ENCODE assay signal across 11 cellular contexts in the genomic region with DNA sequence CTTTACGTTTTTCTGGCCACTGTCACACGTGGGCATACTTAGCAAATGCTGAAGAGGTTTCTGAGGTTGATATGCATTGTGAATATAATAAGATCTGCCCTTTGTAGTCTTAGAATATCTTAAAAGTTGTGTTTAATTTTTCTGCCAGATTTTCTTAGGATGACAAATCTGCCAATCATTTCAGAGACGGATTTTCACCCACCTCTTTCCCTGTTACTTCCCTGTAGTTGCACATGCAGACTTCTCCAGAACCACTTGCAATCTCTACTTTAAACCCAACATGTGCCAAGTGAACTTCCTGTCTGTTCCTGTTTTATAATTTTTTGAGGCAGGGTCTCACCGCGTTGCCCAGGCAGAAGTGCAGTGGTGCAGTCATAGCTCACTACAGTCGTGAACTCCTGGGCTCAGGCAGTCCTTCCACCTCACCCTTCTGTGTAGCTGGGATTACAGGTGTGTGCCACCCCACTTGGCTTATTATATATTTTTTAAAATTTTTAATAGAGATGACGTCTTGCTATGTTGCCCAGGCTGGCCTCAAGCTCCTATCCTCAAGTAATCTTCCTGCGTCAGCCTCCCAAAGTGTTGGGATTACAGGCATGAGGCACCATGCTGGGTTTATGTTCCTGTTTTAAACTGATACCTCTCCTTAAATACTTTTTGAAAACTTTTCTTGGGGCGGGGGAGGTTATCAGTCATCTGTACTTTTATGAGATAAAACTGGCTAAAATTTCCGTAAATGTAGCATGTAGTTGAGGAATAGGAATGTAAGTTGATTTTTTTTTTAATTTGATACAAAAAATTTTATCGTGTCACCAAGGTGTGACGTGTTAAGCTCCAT. TPM values are rescaled to one million over a fixed set of nuclear protein-coding genes. Genes with fewer than 3 reads are reported as not detected.
DNase-seq lines count a peak whose midpoint lies in the region; ATAC-seq and TF ChIP-seq lines count a peak whose summit lies in the region.
"Had no signal": no experiment of that assay in that cellular context is flagged by ENCODE, and none has a peak within 500 bp of the region (broad histone marks: within the 10 kb centered on the region; RNA-seq: fewer than 3 reads in every experiment).

No MANE protein-coding gene starts in this region.

- H3K27me3 Mint-ChIP-seq in CD8-positive, alpha-beta memory T cell, result peaks cover 0 to 2% of the 10 kb centered on the region in 2 donors
- H3K27me3 Mint-ChIP-seq in effector memory CD8-positive, alpha-beta T cell, result no peaks in the 10 kb centered on the region

- H3K9me3 Mint-ChIP-seq in CD8-positive, alpha-beta memory T cell, result no peaks in the 10 kb centered on the region
- H3K9me3 Mint-ChIP-seq in effector memory CD8-positive, alpha-beta T cell, result no peaks in the 10 kb centered on the region

- H2AFZ ChIP-seq in neuron (ENCODE audit: low read depth, low read length), result no peak overlapping the region

- CTCF ChIA-PET in CD8-positive, alpha-beta memory T cell (lab: Charles Lee), result interaction anchor here (0.9 kb wide), 1 partner anchor 9 kb away, joined by 3 read pairs; no protein-coding TSS in a partner anchor

- 89 to 92% (median 90%) methylated on average over 12 of the region's 12 CpGs for WGBS in heart left ventricle, 4 donors

- TF ChIP-seq CTCF in heart left ventricle (IDR thresholded peaks at IDR 0.05), result no peak

- no peak overlapping the region for H3K27ac ChIP-seq in CD8-positive, alpha-beta memory T cell (ENCODE audit: low read depth, low read length)
- peak overlapping the region; percentile 89 for H3K27ac ChIP-seq in KOPT-K1 (ENCODE audit: low read depth, low read length, poor library complexity, severe bottlenecking)
- H3K27ac ChIP-seq in heart left ventricle, result peak overlapping the region in 2 of 12 donors; percentile 10 to 40

- DNase-seq in CD8-positive, alpha-beta memory T cell, result no peak
- DNase-seq in effector memory CD8-positive, alpha-beta T cell, result no peak
- DNase-seq in heart left ventricle (no peak), NCI-H2196 (lab: John Stamatoyannopoulos, UW; ENCODE audit: unreplicated experiment) (no peak), OCI-M1 (lab: John Stamatoyannopoulos, UW) (no peak)
- DNase-seq: activated CD4-positive, alpha-beta T cell treated with anti-CD3 and anti-CD28 coated beads, Interleukin-2, amount 50 U/mL, for 1 hour; aorta; NCI-H1930; stimulated activated CD4-positive, alpha-beta T cell treated with anti-CD3 and anti-CD28 coated beads, Interleukin-15, amount 100 ng/mL, for 24 hours had no signal

- ATAC-seq in effector memory CD8-positive, alpha-beta T cell (replicated peaks), result no peak
- no peak for ATAC-seq in heart left ventricle

- intact Hi-C loops in heart left ventricle (cut with DNase I), result loop anchor here in 9 of 10 donors (5.0 to 10.0 kb wide), 7 partner anchors 36 to 71 kb away; no protein-coding TSS in a partner anchor

- H3K4me1 Mint-ChIP-seq in CD8-positive, alpha-beta memory T cell, result peaks cover 66 to 71% (median 70%) of the 10 kb centered on the region in 3 donors
- peaks cover 44 to 57% of the 10 kb centered on the region in 2 donors for H3K4me1 Mint-ChIP-seq in effector memory CD8-positive, alpha-beta T cell (ENCODE audit: low read depth in 2 of 2)

- POLR2A ChIA-PET in CD8-positive, alpha-beta memory T cell (lab: Charles Lee), result interaction anchor here (3.7 kb wide), 1 partner anchor 11 kb away, joined by 19 read pairs; no protein-coding TSS in a partner anchor

- no peaks in the 10 kb centered on the region for H3K9me3 ChIP-seq in CD8-positive, alpha-beta memory T cell (ENCODE audit: low read length)
- no peaks in the 10 kb centered on the region for H3K9me3 ChIP-seq in KOPT-K1 (ENCODE audit: insufficient read depth, low read length, poor library complexity, severe bottlenecking)
- H3K9me3 ChIP-seq in neuron (ENCODE audit: low read length), result no peaks in the 10 kb centered on the region
- H3K9me3 ChIP-seq in heart left ventricle, result no peaks in the 10 kb centered on the region

- no peak overlapping the region for H3K4me3 ChIP-seq in CD8-positive, alpha-beta memory T cell (ENCODE audit: low read length)
- H3K4me3 ChIP-seq in neuron (ENCODE audit: low read length) (peak overlapping the region; percentile 60), heart left ventricle (peak overlapping the region in 1 of 12 donors; percentile 94)

- H3K4me3 Mint-ChIP-seq in CD8-positive, alpha-beta memory T cell, result peak overlapping the region; percentile 84 to 98 (median 93)
- peak overlapping the region; percentile 92 to 93 for H3K4me3 Mint-ChIP-seq in effector memory CD8-positive, alpha-beta T cell

- H3K27ac Mint-ChIP-seq in CD8-positive, alpha-beta memory T cell, result peak overlapping the region in 6 of 8 donors; percentile 54 to 98 (median 80)
- H3K27ac Mint-ChIP-seq in effector memory CD8-positive, alpha-beta T cell, result peak overlapping the region; percentile 20 to 96

- H3K4me1 ChIP-seq in CD8-positive, alpha-beta memory T cell (ENCODE audit: insufficient read depth, low read length), result peaks cover 56% of the 10 kb centered on the region
- H3K4me1 ChIP-seq in neuron (ENCODE audit: insufficient read depth, low read length) (peaks cover 40% of the 10 kb centered on the region), heart left ventricle (peaks cover 0 to 77% (median 46%) of the 10 kb centered on the region in 12 donors)

- no peaks in the 10 kb centered on the region for H3K36me3 ChIP-seq in CD8-positive, alpha-beta memory T cell (ENCODE audit: insufficient read depth, low read length)
- peaks cover 7% of the 10 kb centered on the region; the same call in 1 of the 2 replicates for H3K36me3 ChIP-seq in KOPT-K1 (ENCODE audit: insufficient read depth, low read length)
- no peaks in the 10 kb centered on the region for H3K36me3 ChIP-seq in neuron (ENCODE audit: insufficient read depth, low read length)
- H3K36me3 ChIP-seq in heart left ventricle, result no peaks in the 10 kb centered on the region

- H3K27me3 ChIP-seq in CD8-positive, alpha-beta memory T cell (ENCODE audit: insufficient read depth, low read length, poor library complexity, severe bottlenecking), result no peaks in the 10 kb centered on the region
- H3K27me3 ChIP-seq in neuron (ENCODE audit: insufficient read depth, low read length) (no peaks in the 10 kb centered on the region), heart left ventricle (no peaks in the 10 kb centered on the region)

- no peak for TF ChIP-seq POLR2A in heart left ventricle (IDR thresholded peaks at IDR 0.05)

- H3K36me3 Mint-ChIP-seq in CD8-positive, alpha-beta memory T cell, result peaks cover 0 to 5% (median 0%) of the 10 kb centered on the region in 3 donors
- peaks cover 18% of the 10 kb centered on the region for H3K36me3 Mint-ChIP-seq in effector memory CD8-positive, alpha-beta T cell (ENCODE audit: insufficient read depth)

RNA-seq across cellular contexts. Expression of a gene that starts 2.7 kb away (rescaled TPM):
- total RNA-seq in CD8-positive, alpha-beta memory T cell, result 10 to 100 TPM; 91.4 to 93.7 TPM
- polyA plus RNA-seq in CD8-positive, alpha-beta memory T cell, result 27.5 TPM
- total RNA-seq in heart left ventricle, result 100 to 1,000 TPM in 2 of 9 donors, 10 to 100 TPM in 7; 49.3 to 111 (median 74.0) TPM
- polyA plus RNA-seq in heart left ventricle, result 10 to 100 TPM; 15.4 to 38.0 TPM
